ENCODE assay signal across 9 cellular contexts in the genomic region with DNA sequence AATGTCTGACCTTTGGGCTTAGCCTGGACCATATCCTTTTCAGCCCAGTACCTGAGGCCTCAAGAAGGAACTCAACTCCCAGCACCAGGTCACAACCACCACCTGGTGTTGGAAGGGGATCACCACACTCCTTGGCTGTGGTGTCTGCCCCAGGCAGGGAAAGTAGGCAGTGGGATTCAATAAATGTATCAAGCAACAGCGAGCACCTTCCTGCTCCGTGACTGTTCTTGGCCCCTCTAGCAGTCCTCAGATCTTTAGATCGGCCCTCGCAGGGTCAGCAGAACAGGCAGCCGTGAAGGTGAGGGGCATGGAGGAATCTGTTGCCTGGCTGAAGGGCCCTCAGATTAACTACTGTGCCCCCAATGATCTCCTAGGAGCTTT. TPM values are rescaled to one million over a fixed set of nuclear protein-coding genes. Genes with fewer than 3 reads are reported as not detected.
DNase-seq lines count a peak whose midpoint lies in the region; ATAC-seq and TF ChIP-seq lines count a peak whose summit lies in the region.
"Had no signal": no experiment of that assay in that cellular context is flagged by ENCODE, and none has a peak within 500 bp of the region (broad histone marks: within the 10 kb centered on the region; RNA-seq: fewer than 3 reads in every experiment).

No MANE protein-coding gene starts in this region.

- no peak for TF ChIP-seq CTCF in brain microvascular endothelial cell (IDR thresholded peaks at IDR 0.05; ENCODE audit: low read depth, low read length, missing control alignments)

- H2BK5ac ChIP-seq in mesendoderm (ENCODE audit: low read length) = no peak overlapping the region

- no peaks in the 10 kb centered on the region for H3K9me3 ChIP-seq in T-helper 17 cell (ENCODE audit: control insufficient read depth, low read length, poor library complexity, severe bottlenecking)

- ATAC-seq in activated CD4-positive, alpha-beta T cell treated with anti-CD3 and anti-CD28 coated beads for 36 hours = peak; percentile 3
- ATAC-seq in GM21737 (IDR thresholded peaks at IDR 0.05; ENCODE audit: unreplicated experiment) (peak; percentile 12), T-helper 17 cell (peak; percentile 7)

- H3K27me3 Mint-ChIP-seq in activated CD4-positive, alpha-beta T cell treated with anti-CD3 and anti-CD28 coated beads for 36 hours = no peaks in the 10 kb centered on the region
- H3K27me3 Mint-ChIP-seq in activated CD4-positive, alpha-beta T cell treated with anti-CD3 and anti-CD28 coated beads, Interleukin-2, amount 10 ng/mL, durations not matched to agents 7 days and 5 days = no peaks in the 10 kb centered on the region
- no peaks in the 10 kb centered on the region for H3K27me3 Mint-ChIP-seq in T-helper 17 cell
- H3K27me3 Mint-ChIP-seq: stimulated activated naive CD8-positive, alpha-beta T cell treated with anti-CD3 and anti-CD28 coated beads, Interleukin-15, Interleukin-2, amounts not matched to agents 100 ng/mL and 50 ng/mL, for 24 hours had no signal

- H3K4me2 ChIP-seq in mesendoderm (ENCODE audit: low read length) = no peak overlapping the region

- CTCF ChIA-PET in activated CD4-positive, alpha-beta T cell treated with anti-CD3 and anti-CD28 coated beads for 36 hours (lab: Charles Lee) = interaction anchor here (0.6 to 1.1 kb wide), 11 partner anchors 10 to 268 kb away, joined by 3 to 4 read pairs (median 3); no protein-coding TSS in a partner anchor
- CTCF ChIA-PET in activated CD4-positive, alpha-beta T cell treated with anti-CD3 and anti-CD28 coated beads, Interleukin-2, amount 10 ng/mL, durations not matched to agents 7 days and 5 days (lab: Charles Lee) = interaction anchor here (0.6 to 1.0 kb wide), 3 partner anchors 17 to 287 kb away, joined by 3 read pairs; no protein-coding TSS in a partner anchor

- no peak overlapping the region for H2BK15ac ChIP-seq in mesendoderm (replicated peaks; ENCODE audit: low read depth)

- intact Hi-C loops in activated CD4-positive, alpha-beta T cell treated with anti-CD3 and anti-CD28 coated beads for 36 hours (cut with DNase I, micrococcal nuclease) = loop anchor here in 1 of 2 experiments (1.0 kb wide), 2 partner anchors 240 to 271 kb away; no protein-coding TSS in a partner anchor

- H3K36me3 ChIP-seq in mesendoderm (ENCODE audit: control insufficient read depth, insufficient read depth, low read length) (no peaks in the 10 kb centered on the region), brain microvascular endothelial cell (replicated peaks) (peaks cover 34% of the 10 kb centered on the region)

- no peak overlapping the region for H3K18ac ChIP-seq in mesendoderm (ENCODE audit: low read length)

- in situ Hi-C loops in brain microvascular endothelial cell (cut with HindIII; ENCODE audit: low pct_ligation_motif_present, low sequenced_read_pairs) = no loop called here

- H3K9ac ChIP-seq in mesendoderm (ENCODE audit: low read length) = no peak overlapping the region

- no peaks in the 10 kb centered on the region for H3K9me3 Mint-ChIP-seq in activated CD4-positive, alpha-beta T cell treated with anti-CD3 and anti-CD28 coated beads for 36 hours (ENCODE audit: low read depth)
- no peaks in the 10 kb centered on the region for H3K9me3 Mint-ChIP-seq in activated CD4-positive, alpha-beta T cell treated with anti-CD3 and anti-CD28 coated beads, Interleukin-2, amount 10 ng/mL, durations not matched to agents 7 days and 5 days
- H3K9me3 Mint-ChIP-seq: stimulated activated naive CD8-positive, alpha-beta T cell treated with anti-CD3 and anti-CD28 coated beads, Interleukin-15, Interleukin-2, amounts not matched to agents 100 ng/mL and 50 ng/mL, for 24 hours had no signal

- H3K27ac ChIP-seq in mesendoderm (ENCODE audit: low read depth, low read length) (no peak overlapping the region), brain microvascular endothelial cell (no peak overlapping the region)

- no peak overlapping the region for H2BK120ac ChIP-seq in mesendoderm (ENCODE audit: low read depth, low read length)

- H3K4me3 ChIP-seq in mesendoderm (ENCODE audit: low read length) = no peak overlapping the region
- H3K4me3 ChIP-seq in brain microvascular endothelial cell (ENCODE audit: low read depth, low read length) = no peak overlapping the region

- H3K36me3 Mint-ChIP-seq in activated CD4-positive, alpha-beta T cell treated with anti-CD3 and anti-CD28 coated beads for 36 hours (ENCODE audit: low read depth) = peaks cover 3% of the 10 kb centered on the region
- H3K36me3 Mint-ChIP-seq in activated CD4-positive, alpha-beta T cell treated with anti-CD3 and anti-CD28 coated beads, Interleukin-2, amount 10 ng/mL, durations not matched to agents 7 days and 5 days (ENCODE audit: low read depth) = peaks cover 7% of the 10 kb centered on the region
- H3K36me3 Mint-ChIP-seq in T-helper 17 cell (ENCODE audit: low read depth) = no peaks in the 10 kb centered on the region

- no peak for DNase-seq in activated CD4-positive, alpha-beta T cell treated with anti-CD3 and anti-CD28 coated beads for 36 hours
- no peak for DNase-seq in activated CD4-positive, alpha-beta T cell treated with anti-CD3 and anti-CD28 coated beads, Interleukin-2, amount 10 ng/mL, durations not matched to agents 7 days and 5 days
- DNase-seq in T-helper 17 cell (no peak), mesendoderm (peak; percentile 49), brain microvascular endothelial cell (no peak), NCI-H146 (lab: John Stamatoyannopoulos, UW) (no peak), NCI-H526 treated with DMSO at 0.1 percent for 48 hours (lab: John Stamatoyannopoulos, UW) (no peak)

- H3K4me3 Mint-ChIP-seq in activated CD4-positive, alpha-beta T cell treated with anti-CD3 and anti-CD28 coated beads for 36 hours = no peak overlapping the region
- no peak overlapping the region for H3K4me3 Mint-ChIP-seq in activated CD4-positive, alpha-beta T cell treated with anti-CD3 and anti-CD28 coated beads, Interleukin-2, amount 10 ng/mL, durations not matched to agents 7 days and 5 days
- no peak overlapping the region for H3K4me3 Mint-ChIP-seq in T-helper 17 cell
- H3K4me3 Mint-ChIP-seq: stimulated activated naive CD8-positive, alpha-beta T cell treated with anti-CD3 and anti-CD28 coated beads, Interleukin-15, Interleukin-2, amounts not matched to agents 100 ng/mL and 50 ng/mL, for 24 hours had no signal

- H3K79me1 ChIP-seq in mesendoderm (ENCODE audit: low read length) = no peaks in the 10 kb centered on the region

- no peaks in the 10 kb centered on the region for H3K4me1 Mint-ChIP-seq in activated CD4-positive, alpha-beta T cell treated with anti-CD3 and anti-CD28 coated beads for 36 hours
- peaks cover 3% of the 10 kb centered on the region for H3K4me1 Mint-ChIP-seq in activated CD4-positive, alpha-beta T cell treated with anti-CD3 and anti-CD28 coated beads, Interleukin-2, amount 10 ng/mL, durations not matched to agents 7 days and 5 days
- no peaks in the 10 kb centered on the region for H3K4me1 Mint-ChIP-seq in T-helper 17 cell

- no peak overlapping the region for H3K23ac ChIP-seq in mesendoderm (ENCODE audit: low read length)

- no peak overlapping the region for H3K27ac Mint-ChIP-seq in activated CD4-positive, alpha-beta T cell treated with anti-CD3 and anti-CD28 coated beads for 36 hours
- H3K27ac Mint-ChIP-seq in activated CD4-positive, alpha-beta T cell treated with anti-CD3 and anti-CD28 coated beads, Interleukin-2, amount 10 ng/mL, durations not matched to agents 7 days and 5 days = no peak overlapping the region
- no peak overlapping the region for H3K27ac Mint-ChIP-seq in T-helper 17 cell
- H3K27ac Mint-ChIP-seq: stimulated activated naive CD8-positive, alpha-beta T cell treated with anti-CD3 and anti-CD28 coated beads, Interleukin-15, Interleukin-2, amounts not matched to agents 100 ng/mL and 50 ng/mL, for 24 hours had no signal

- no peak overlapping the region for H3K56ac ChIP-seq in mesendoderm (ENCODE audit: low read length)

- H3K4ac ChIP-seq in mesendoderm (ENCODE audit: low read depth, low read length) = no peak overlapping the region

- POLR2A ChIA-PET in activated CD4-positive, alpha-beta T cell treated with anti-CD3 and anti-CD28 coated beads for 36 hours (lab: Charles Lee) = no interaction called here
- POLR2A ChIA-PET in activated CD4-positive, alpha-beta T cell treated with anti-CD3 and anti-CD28 coated beads, Interleukin-2, amount 10 ng/mL, durations not matched to agents 7 days and 5 days (lab: Charles Lee) = no interaction called here

- no CpG with 5 or more reads among the region's 5 CpGs for WGBS in mesendoderm (ENCODE audit: extremely low coverage, insufficient coverage, low lambda C conversion rate)

- H3K27me3 ChIP-seq in mesendoderm (ENCODE audit: insufficient read depth, low read length, poor library complexity) = no peaks in the 10 kb centered on the region
- no peaks in the 10 kb centered on the region for H3K27me3 ChIP-seq in brain microvascular endothelial cell (replicated peaks)

- no peak overlapping the region for H4K8ac ChIP-seq in mesendoderm (ENCODE audit: low read depth, low read length)

- H2AK5ac ChIP-seq in mesendoderm (ENCODE audit: low read length) = no peak overlapping the region

- H3K79me2 ChIP-seq in mesendoderm (ENCODE audit: control insufficient read depth, insufficient read depth, low read length) = no peaks in the 10 kb centered on the region

- no peak overlapping the region for H4K5ac ChIP-seq in mesendoderm (ENCODE audit: low read length)

- H3K4me1 ChIP-seq in mesendoderm (ENCODE audit: control insufficient read depth, low read depth, low read length) = no peaks in the 10 kb centered on the region

RNA-seq across cellular contexts. Expression of a gene that starts 15.9 kb away (rescaled TPM):
- total RNA-seq in activated CD4-positive, alpha-beta T cell treated with anti-CD3 and anti-CD28 coated beads for 36 hours = 10 to 100 TPM; 74.9 to 76.5 TPM
- 100 to 1,000 TPM in 1 of 2 experiments, 10 to 100 TPM in 1; 88.1 to 103 TPM for total RNA-seq in activated CD4-positive, alpha-beta T cell treated with anti-CD3 and anti-CD28 coated beads, Interleukin-2, amount 10 ng/mL, durations not matched to agents 7 days and 5 days
- 100 to 1,000 TPM; 181 to 189 TPM for total RNA-seq in T-helper 17 cell
- polyA plus RNA-seq in mesendoderm (2013, experiment 1 of 2) = 52.7 TPM
- polyA plus RNA-seq in mesendoderm (2013, experiment 2 of 2) = 51.0 TPM

RNA-seq across cellular contexts. Expression of a gene that starts 25.5 kb away (rescaled TPM):
- total RNA-seq in activated CD4-positive, alpha-beta T cell treated with anti-CD3 and anti-CD28 coated beads for 36 hours = 1 to 10 TPM; 4.1 to 5.9 TPM
- 1 to 10 TPM; 1.8 to 2.2 TPM for total RNA-seq in activated CD4-positive, alpha-beta T cell treated with anti-CD3 and anti-CD28 coated beads, Interleukin-2, amount 10 ng/mL, durations not matched to agents 7 days and 5 days
- total RNA-seq in T-helper 17 cell = 1 to 10 TPM in 1 of 2 donors, under 1 TPM in 1; 0.30 to 1.4 TPM
- 18.0 TPM for polyA plus RNA-seq in mesendoderm (2013, experiment 1 of 2)
- 18.0 TPM for polyA plus RNA-seq in mesendoderm (2013, experiment 2 of 2)

RNA-seq across cellular contexts. Expression of a gene that starts 54.0 kb away (rescaled TPM):
- 100 to 1,000 TPM; 159 to 178 TPM for total RNA-seq in activated CD4-positive, alpha-beta T cell treated with anti-CD3 and anti-CD28 coated beads for 36 hours
- total RNA-seq in activated CD4-positive, alpha-beta T cell treated with anti-CD3 and anti-CD28 coated beads, Interleukin-2, amount 10 ng/mL, durations not matched to agents 7 days and 5 days = 100 to 1,000 TPM; 156 to 166 TPM
- total RNA-seq in T-helper 17 cell = 10 to 100 TPM; 75.3 to 77.0 TPM
- 21.6 TPM for polyA plus RNA-seq in mesendoderm (2013, experiment 1 of 2)
- polyA plus RNA-seq in mesendoderm (2013, experiment 2 of 2) = 22.0 TPM
